In the genomic region with DNA sequence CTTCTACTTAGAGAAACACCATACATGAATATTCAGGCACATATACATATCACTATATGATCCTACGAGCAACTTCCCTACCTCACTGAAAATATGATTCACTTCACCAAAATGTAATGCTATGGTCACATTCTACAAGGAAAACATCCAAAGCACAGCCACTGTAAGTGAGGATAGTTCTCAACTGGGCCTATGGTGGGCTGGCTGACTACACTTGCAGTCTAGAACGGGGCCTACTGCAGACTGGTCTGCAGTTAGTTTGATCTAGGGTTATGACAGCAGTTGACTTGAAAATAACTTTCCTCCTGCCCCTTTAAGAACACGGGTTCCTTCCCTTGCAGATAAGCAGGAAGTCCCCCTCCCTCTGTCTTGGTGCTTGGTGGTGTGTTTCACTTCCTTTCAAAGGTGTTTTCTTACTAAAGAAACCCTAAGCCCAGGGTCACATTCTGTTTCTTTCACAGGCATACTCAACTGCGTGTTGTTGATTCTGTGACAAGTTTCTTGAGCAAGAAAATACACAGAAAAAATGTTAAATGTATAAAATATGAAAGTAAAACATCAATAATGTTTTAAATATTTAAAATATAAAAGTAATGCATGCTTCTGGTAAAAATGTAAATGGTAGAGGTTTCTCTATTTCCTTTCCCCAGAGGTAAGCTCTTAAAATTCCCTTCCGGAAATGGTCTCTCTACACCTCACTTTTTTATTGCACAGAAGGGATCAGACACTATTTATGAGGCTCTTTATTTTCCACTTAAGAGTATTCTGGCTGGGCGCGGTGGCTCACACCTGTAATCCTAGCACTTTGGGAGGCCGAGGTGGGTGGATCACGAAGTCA, we compare ENCODE assay signal across 8 cellular contexts. TPM values are rescaled to one million over a fixed set of nuclear protein-coding genes. Genes with fewer than 3 reads are reported as not detected.
A peak's percentile ranks its signal among the peaks of the same experiment; 100 is the strongest.
DNase-seq lines count a peak whose midpoint lies in the region; ATAC-seq and TF ChIP-seq lines count a peak whose summit lies in the region.

No MANE protein-coding gene starts in this region.

- peak; percentile 11 for DNase-seq in HFFc6
- DNase-seq in M059J (ENCODE audit: low read depth), result peak; percentile 76
- DNase-seq in activated CD4-positive, alpha-beta memory T cell treated with anti-CD3 and anti-CD28 coated beads for 36 hours, result peak; percentile 65
- DNase-seq in fibroblast of villous mesenchyme (ENCODE audit: low read depth), result peak; percentile 76
- DNase-seq in sciatic nerve (ENCODE audit: low spot score), result no peak
- DNase-seq in stimulated activated CD8-positive, alpha-beta memory T cell treated with anti-CD3 and anti-CD28 coated beads, Interleukin-4, amount 100 ng/mL, for 48 hours, result no peak
- DNase-seq in NCI-H1105 (lab: John Stamatoyannopoulos, UW), result no peak

- H3K4me1 Mint-ChIP-seq in HFFc6 (ENCODE audit: low read depth), result peaks cover 35% of the 10 kb centered on the region
- peaks cover 65% of the 10 kb centered on the region for H3K4me1 Mint-ChIP-seq in activated CD4-positive, alpha-beta memory T cell treated with anti-CD3 and anti-CD28 coated beads for 36 hours (ENCODE audit: low read depth)

- H3K27me3 Mint-ChIP-seq in HFFc6 (ENCODE audit: insufficient read depth), result no peaks in the 10 kb centered on the region
- H3K27me3 Mint-ChIP-seq in activated CD4-positive, alpha-beta memory T cell treated with anti-CD3 and anti-CD28 coated beads for 36 hours, result no peaks in the 10 kb centered on the region

- no peaks in the 10 kb centered on the region for H3K36me3 Mint-ChIP-seq in HFFc6 (ENCODE audit: low read depth)
- H3K36me3 Mint-ChIP-seq in activated CD4-positive, alpha-beta memory T cell treated with anti-CD3 and anti-CD28 coated beads for 36 hours, result peaks cover 2% of the 10 kb centered on the region

- no peaks in the 10 kb centered on the region for H3K9me3 Mint-ChIP-seq in HFFc6
- H3K9me3 Mint-ChIP-seq in activated CD4-positive, alpha-beta memory T cell treated with anti-CD3 and anti-CD28 coated beads for 36 hours, result no peaks in the 10 kb centered on the region

- ATAC-seq in GM18519 (IDR thresholded peaks at IDR 0.05; ENCODE audit: low FRiP score, unreplicated experiment) (peak; percentile 51), sciatic nerve (peak; percentile 66)

- peak overlapping the region; percentile 18 for H3K4me3 ChIP-seq in fibroblast of villous mesenchyme (ENCODE audit: low read depth, low read length)

- peak overlapping the region; percentile 22; the same call in 1 of the 2 replicates for H3K4me3 Mint-ChIP-seq in HFFc6
- H3K4me3 Mint-ChIP-seq in activated CD4-positive, alpha-beta memory T cell treated with anti-CD3 and anti-CD28 coated beads for 36 hours, result peak overlapping the region; percentile 85

- intact Hi-C loops in activated CD4-positive, alpha-beta memory T cell treated with anti-CD3 and anti-CD28 coated beads for 36 hours (cut with micrococcal nuclease), result loop anchor here (1.0 to 10.0 kb wide), 5 partner anchors 9 to 775 kb away; a partner anchor contains a TSS
- intact Hi-C loops in sciatic nerve (cut with DNase I), result loop anchor here (10.0 kb wide), 1 partner anchor 538 kb away; no protein-coding TSS in a partner anchor

- CTCF ChIA-PET in activated CD4-positive, alpha-beta memory T cell treated with anti-CD3 and anti-CD28 coated beads for 36 hours (lab: Charles Lee), result interaction anchor here (0.9 to 2.5 kb wide), 8 partner anchors 10 to 136 kb away, joined by 3 to 13 read pairs (median 6); no protein-coding TSS in a partner anchor

- TF ChIP-seq CTCF in HFFc6 (IDR thresholded peaks at IDR 0.05) (no peak), fibroblast of villous mesenchyme (IDR thresholded peaks at IDR 0.05; ENCODE audit: insufficient read depth, low read depth, low read length) (no peak)

- POLR2A ChIA-PET in activated CD4-positive, alpha-beta memory T cell treated with anti-CD3 and anti-CD28 coated beads for 36 hours (lab: Charles Lee), result interaction anchor here (1.0 to 17.1 kb wide), 8 partner anchors 8 to 531 kb away, joined by 3 to 426 read pairs (median 8); a partner anchor contains a TSS

- peak overlapping the region; percentile 88 for H3K27ac Mint-ChIP-seq in HFFc6
- H3K27ac Mint-ChIP-seq in activated CD4-positive, alpha-beta memory T cell treated with anti-CD3 and anti-CD28 coated beads for 36 hours, result peak overlapping the region; percentile 99

RNA-seq across cellular contexts. Expression of a gene that starts 18.0 kb away (rescaled TPM):
- 1,000 to 10,000 TPM; 2,364 to 3,067 (median 2,845) TPM for total RNA-seq in HFFc6 (2021; fragmentation: NEBNext Ultra II Directional; extraction: Animal tissue kit (Norgen Biotek cat#: 25700))
- total RNA-seq in M059J (2014; rRNA removed; shearing (Covaris generic)), result 5,809 and 7,639 TPM in 2 replicates
- 1,000 to 10,000 TPM; 6,087 to 6,256 TPM for total RNA-seq in activated CD4-positive, alpha-beta memory T cell treated with anti-CD3 and anti-CD28 coated beads for 36 hours
- total RNA-seq in fibroblast of villous mesenchyme, result 7,483 and 8,887 TPM in 2 replicates
- total RNA-seq in sciatic nerve, result 3,078 TPM

RNA-seq across cellular contexts. Expression of a gene that starts 50.5 kb away (rescaled TPM):
- not detected for total RNA-seq in HFFc6 (2021; fragmentation: NEBNext Ultra II Directional; extraction: Animal tissue kit (Norgen Biotek cat#: 25700))
- not detected in 2 replicates for total RNA-seq in M059J (2014; rRNA removed; shearing (Covaris generic))
- not detected for total RNA-seq in activated CD4-positive, alpha-beta memory T cell treated with anti-CD3 and anti-CD28 coated beads for 36 hours
- total RNA-seq in fibroblast of villous mesenchyme, result not detected in 2 replicates
- total RNA-seq in sciatic nerve, result 2.8 TPM

Comparison
In these comparisons a context has a peak if more than half of its experiments do, and no peak if none do; other contexts are left out.
1. DNase-seq: peak in HFFc6 (single experiment), M059J (single experiment), activated CD4-positive, alpha-beta memory T cell treated with anti-CD3 and anti-CD28 coated beads for 36 hours (single experiment) and fibroblast of villous mesenchyme (single experiment); none in sciatic nerve (single experiment), stimulated activated CD8-positive, alpha-beta memory T cell treated with anti-CD3 and anti-CD28 coated beads, Interleukin-4, amount 100 ng/mL, for 48 hours (single experiment) and NCI-H1105 (single experiment).